In genomic region chr7:153402721-153403541, GRCh38 we compare ENCODE assay signal across 34 cellular contexts.
"Had no signal": no experiment of that assay in that cellular context is flagged by ENCODE, and none has a peak within 500 bp of the region (broad histone marks: within the 10 kb centered on the region; RNA-seq: fewer than 3 reads in every experiment).

No MANE protein-coding gene starts in this region.

- H3K9me3 ChIP-seq: adrenal gland, ascending aorta, body of pancreas, breast epithelium had no signal

- H3K27ac ChIP-seq: adrenal gland, ascending aorta, body of pancreas, brain microvascular endothelial cell, breast epithelium, cardiac muscle cell had no signal

- FAIRE-seq: astrocyte, bronchial epithelial cell had no signal

- H3K4me1 ChIP-seq: adrenal gland, ascending aorta, body of pancreas, breast epithelium had no signal

- DNase-seq: activated effector memory CD4-positive, alpha-beta T cell treated with anti-CD3 and anti-CD28 coated beads, Interleukin-2, amount 50 U/mL, for 16 hours; activated effector memory CD4-positive, alpha-beta T cell treated with Interleukin-2 at 50 U/mL for 16 hours; activated gamma-delta T cell; activated gamma-delta T cell treated with Interleukin-2 at 50 U/mL for 16 hours; activated naive CD4-positive, alpha-beta T cell; activated naive CD4-positive, alpha-beta T cell treated with anti-CD3 and anti-CD28 coated beads for 36 hours; activated naive CD4-positive, alpha-beta T cell treated with anti-CD3 and anti-CD28 coated beads, Interleukin-2, amount 10 ng/mL, durations not matched to agents 7 days and 5 days; activated naive CD4-positive, alpha-beta T cell treated with anti-CD3 and anti-CD28 coated beads, Interleukin-2, amount 50 U/mL, for 16 hours; activated naive CD4-positive, alpha-beta T cell treated with Interleukin-2 at 50 U/mL for 16 hours; activated naive CD8-positive, alpha-beta T cell treated with anti-CD3 and anti-CD28 coated beads for 36 hours; activated naive CD8-positive, alpha-beta T cell treated with anti-CD3 and anti-CD28 coated beads, Interleukin-2, amount 10 ng/mL, durations not matched to agents 7 days and 5 days; activated naive CD8-positive, alpha-beta T cell treated with anti-CD3 and anti-CD28 coated beads, Interleukin-2, amount 50 U/mL, for 24 hours; activated T-cell treated with anti-CD3 and anti-CD28 coated beads, Interleukin-2, amount 50 U/mL, for 1 hour; activated T-cell treated with anti-CD3 and anti-CD28 coated beads, Interleukin-2, amount 50 U/mL, for 24 hours; activated T-cell treated with anti-CD3 and anti-CD28 coated beads, Interleukin-2, amount 50 U/mL, for 4 hours; activated T-cell treated with anti-CD3 and anti-CD28 coated beads, Interleukin-2, amount 50 U/mL, for 48 hours; activated T-cell treated with anti-CD3 and anti-CD28 coated beads, Interleukin-2, amount 50 U/mL, for 72 hours; adrenal gland; amniotic stem cell; amygdala; anterior cingulate cortex; aorta; body of pancreas; brain microvascular endothelial cell; caudate nucleus; central memory CD4-positive, alpha-beta T cell; cerebellar nuclear complex had no signal

- H3K27me3 ChIP-seq: adrenal gland, ascending aorta, body of pancreas, brain microvascular endothelial cell, breast epithelium, cardiac muscle cell had no signal

- H3K36me3 ChIP-seq: adrenal gland, ascending aorta, brain microvascular endothelial cell, breast epithelium, cardiac muscle cell had no signal

- ATAC-seq: activated naive CD4-positive, alpha-beta T cell treated with anti-CD3 and anti-CD28 coated beads, Interleukin-2, amount 50 U/mL, for 72 hours; activated naive CD8-positive, alpha-beta T cell treated with anti-CD3 and anti-CD28 coated beads, Interleukin-2, amount 50 U/mL, for 24 hours; activated T-cell treated with anti-CD3 and anti-CD28 coated beads, Interleukin-2, amount 50 U/mL, for 4 hours; activated T-cell treated with anti-CD3 and anti-CD28 coated beads, Interleukin-2, amount 50 U/mL, for 72 hours; activated T-helper 17 cell treated with anti-CD3 and anti-CD28 coated beads, Interleukin-2, amount 50 U/mL, for 72 hours; body of pancreas had no signal

- H3K4me3 ChIP-seq: adrenal gland, ascending aorta, body of pancreas, breast epithelium, cardiac muscle cell had no signal
